In genomic region chr16:9090101-9090959, GRCh38 we compare ENCODE assay signal across 1 cellular context.
A peak's percentile ranks its signal among the peaks of the same experiment; 100 is the strongest.
TF ChIP-seq lines count a peak whose summit lies in the region.

No MANE protein-coding gene starts in this region.

TF ChIP-seq in K562, 482 proteins besides CTCF, POLR2A, EP300 and RAD21 (continued from another document and continues in another):
- TF ChIP-seq ZNF511 (CRISPR knock-in tag; IDR thresholded peaks at IDR 0.05) (0 out of 2 replicates have a peak, but pooled peaks have one; percentile 61), HDAC8 (tag; IDR thresholded peaks at IDR 0.05) (no peak), BCLAF1 (IDR thresholded peaks at IDR 0.05; ENCODE audit: borderline replicate concordance in 1 of 2, control insufficient read depth in 1 of 2, low read depth in 2 of 2, low read length in 1 of 2) (no peak), ASH1L (IDR thresholded peaks at IDR 0.05; ENCODE audit: borderline replicate concordance, low read depth, partially characterized antibody) (no peak), MCM7 (IDR thresholded peaks at IDR 0.05) (no peak), HMGXB4 (CRISPR knock-in tag; IDR thresholded peaks at IDR 0.05) (no peak), PML (IDR thresholded peaks at IDR 0.05; ENCODE audit: low read length) (no peak), OTX1 (CRISPR knock-in tag; IDR thresholded peaks at IDR 0.05) (no peak), SNIP1 (IDR thresholded peaks at IDR 0.05; ENCODE audit: low read depth) (no peak), CBX1 (IDR thresholded peaks at IDR 0.05; ENCODE audit: low read depth) (no peak), ZNF609 (CRISPR knock-in tag; IDR thresholded peaks at IDR 0.05; ENCODE audit: borderline replicate concordance) (no peak), ZNF76 (CRISPR knock-in tag; IDR thresholded peaks at IDR 0.05; ENCODE audit: borderline replicate concordance) (no peak; the same call in 1 of the 2 replicates), CHAMP1 (IDR thresholded peaks at IDR 0.05) (no peak), SRSF1 (IDR thresholded peaks at IDR 0.05; ENCODE audit: low read depth, low read length) (no peak), ZC3H8 (IDR thresholded peaks at IDR 0.05) (no peak), KDM2B (CRISPR knock-in tag; IDR thresholded peaks at IDR 0.05) (no peak), ZNF431 (CRISPR knock-in tag; IDR thresholded peaks at IDR 0.05) (peak; percentile 70; the same call in 1 of the 2 replicates), TCF7L2 (IDR thresholded peaks at IDR 0.05; ENCODE audit: low read depth, low read length) (no peak), PREB (CRISPR knock-in tag; IDR thresholded peaks at IDR 0.05) (no peak), CBFB (CRISPR knock-in tag; IDR thresholded peaks at IDR 0.05) (no peak), SAFB (IDR thresholded peaks at IDR 0.05; ENCODE audit: borderline replicate concordance, low read depth, low read length) (peak; percentile 91), CREB3 (tag; conservative IDR thresholded peaks at IDR 0.05; ENCODE audit: low read depth) (no peak), GATAD2A (IDR thresholded peaks at IDR 0.05) (peak; percentile 48; the same call in 1 of the 2 replicates), JUND (IDR thresholded peaks at IDR 0.05; ENCODE audit: borderline replicate concordance, low read depth, low read length) (no peak), JUND (tag; IDR thresholded peaks at IDR 0.05; ENCODE audit: borderline replicate concordance, low read depth, low read length) (no peak), MTF1 (CRISPR knock-in tag; IDR thresholded peaks at IDR 0.05; ENCODE audit: borderline replicate concordance) (no peak), CHD1 (IDR thresholded peaks at IDR 0.05; ENCODE audit: low read length) (peak; percentile 64), MYNN (IDR thresholded peaks at IDR 0.05) (peak; percentile 30; the same call in 1 of the 2 replicates), MYNN (CRISPR knock-in tag; IDR thresholded peaks at IDR 0.05) (no peak), FOXJ3 (CRISPR knock-in tag; IDR thresholded peaks at IDR 0.05) (no peak), NR4A1 (CRISPR knock-in tag; IDR thresholded peaks at IDR 0.05) (no peak), NR4A1 (tag; IDR thresholded peaks at IDR 0.05) (peak; percentile 49; the same call in 1 of the 2 replicates), GTF2E2 (tag; IDR thresholded peaks at IDR 0.05) (no peak), ZNF316 (IDR thresholded peaks at IDR 0.05) (no peak), NBN (IDR thresholded peaks at IDR 0.05; ENCODE audit: low read depth) (no peak), ZBTB9 (CRISPR knock-in tag; IDR thresholded peaks at IDR 0.05) (no peak), L3MBTL2 (IDR thresholded peaks at IDR 0.05) (peak; percentile 93), ZNF830 (CRISPR knock-in tag; IDR thresholded peaks at IDR 0.05) (no peak), MXI1 (IDR thresholded peaks at IDR 0.05; ENCODE audit: low read depth, low read length) (0 out of 2 replicates have a peak, but pooled peaks have one; percentile 10), TAL1 (IDR thresholded peaks at IDR 0.05) (no peak), ZNF165 (CRISPR knock-in tag; IDR thresholded peaks at IDR 0.05; ENCODE audit: borderline replicate concordance) (no peak), ARID2 (IDR thresholded peaks at IDR 0.05) (no peak), FOXM1 (IDR thresholded peaks at IDR 0.05; ENCODE audit: low read depth) (no peak), FOXM1 (CRISPR knock-in tag; IDR thresholded peaks at IDR 0.05; ENCODE audit: low read depth) (no peak), KAT7 (CRISPR knock-in tag; IDR thresholded peaks at IDR 0.05; ENCODE audit: borderline replicate concordance) (peak; percentile 97), ZNF274 (IDR thresholded peaks at IDR 0.05; ENCODE audit: borderline replicate concordance, low read depth, low read length) (no peak), KDM1A (IDR thresholded peaks at IDR 0.05) (no peak), CBFA2T2 (conservative IDR thresholded peaks at IDR 0.05) (no peak), MTA1 (IDR thresholded peaks at IDR 0.05; ENCODE audit: borderline replicate concordance) (no peak), ZNF280B (CRISPR knock-in tag; IDR thresholded peaks at IDR 0.05) (no peak), TAF9B (IDR thresholded peaks at IDR 0.05; ENCODE audit: partially characterized antibody) (no peak), PHF21A (IDR thresholded peaks at IDR 0.05; ENCODE audit: borderline replicate concordance, low read depth) (0 out of 2 replicates have a peak, but pooled peaks have one; percentile 26), MEF2D (tag; conservative IDR thresholded peaks at IDR 0.05; ENCODE audit: low read depth) (no peak), EWSR1 (IDR thresholded peaks at IDR 0.05; ENCODE audit: borderline replicate concordance, low read depth, partially characterized antibody) (no peak), HSF4 (CRISPR knock-in tag; IDR thresholded peaks at IDR 0.05; ENCODE audit: borderline replicate concordance) (no peak), MCM5 (IDR thresholded peaks at IDR 0.05; ENCODE audit: low read depth) (no peak), ZNF583 (CRISPR knock-in tag; IDR thresholded peaks at IDR 0.05) (no peak; the same call in 1 of the 2 replicates), C11orf30 (IDR thresholded peaks at IDR 0.05; ENCODE audit: low read depth) (no peak)
